Comparison of ENCODE assay signal across 22 cellular contexts in the genomic region with DNA sequence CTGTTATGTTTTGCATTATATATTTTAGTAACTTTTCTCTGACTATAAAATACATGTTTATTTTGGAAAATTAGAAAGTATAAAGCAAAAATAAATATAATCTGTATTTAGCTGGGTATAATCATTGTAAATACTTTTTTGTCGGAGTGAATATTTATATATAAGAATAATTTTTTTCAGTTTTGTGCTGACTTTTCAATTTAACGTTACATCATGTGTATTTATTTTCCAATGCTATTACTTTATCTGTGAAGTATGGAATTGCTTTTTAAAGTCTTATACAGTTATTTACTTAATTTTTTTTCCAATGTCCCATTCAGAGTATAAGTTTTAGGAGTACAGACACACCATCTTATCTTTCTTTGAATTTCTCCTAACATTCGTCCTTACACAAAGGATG. TPM values are rescaled to one million over a fixed set of nuclear protein-coding genes. Genes with fewer than 3 reads are reported as not detected.
DNase-seq lines count a peak whose midpoint lies in the region; ATAC-seq, FAIRE-seq and TF ChIP-seq lines count a peak whose summit lies in the region.
"Had no signal": no experiment of that assay in that cellular context is flagged by ENCODE, and none has a peak within 500 bp of the region (broad histone marks: within the 10 kb centered on the region; RNA-seq: fewer than 3 reads in every experiment).

No MANE protein-coding gene starts in this region.

- H3K36me3 ChIP-seq in breast epithelium (no peaks in the 10 kb centered on the region), K562 (ENCODE audit: control insufficient read depth, insufficient read depth, low read length) (peaks cover 83% of the 10 kb centered on the region), subcutaneous abdominal adipose tissue (ENCODE audit: control insufficient read depth in 5 of 5, insufficient read depth in 5 of 5, low read length in 5 of 5) (peaks cover 18 to 61% (median 36%) of the 10 kb centered on the region in 5 donors)

- H3K79me2 ChIP-seq in K562 (ENCODE audit: control insufficient read depth, insufficient read depth, low read length), result peaks cover 5% of the 10 kb centered on the region; the same call in 1 of the 3 replicates

- H3K9me3 ChIP-seq in breast epithelium (no peaks in the 10 kb centered on the region), K562 (replicated peaks; ENCODE audit: control insufficient read depth, insufficient read depth, low read depth, low read length) (no peaks in the 10 kb centered on the region), subcutaneous abdominal adipose tissue (ENCODE audit: control insufficient read depth in 5 of 5, low read length in 5 of 5) (no peaks in the 10 kb centered on the region)
- H3K9me3 ChIP-seq: BLaER1 treated with 17β-estradiol and CSF1 and Interleukin-3, amounts not matched to agents 10 nM and 100 nM had no signal

- no peak overlapping the region for H2AFZ ChIP-seq in K562 (ENCODE audit: low read depth, low read length)
- H2AFZ ChIP-seq: GM23338 had no signal

- no peak overlapping the region for H3K4me2 ChIP-seq in K562 (ENCODE audit: insufficient read depth, low read length)
- H3K4me2 ChIP-seq: BLaER1 treated with 17β-estradiol and CSF1 and Interleukin-3, amounts not matched to agents 10 nM and 100 nM; GM23338 had no signal

- H3K4me3 ChIP-seq in breast epithelium, result no peak overlapping the region
- H3K4me3 ChIP-seq in K562, result no peak overlapping the region
- H3K4me3 ChIP-seq in subcutaneous abdominal adipose tissue (ENCODE audit: low read depth in 1 of 5, low read length in 5 of 5), result no peak overlapping the region
- H3K4me3 ChIP-seq: BLaER1 treated with 17β-estradiol and CSF1 and Interleukin-3, amounts not matched to agents 10 nM and 100 nM; GM23338 had no signal

- ATAC-seq in K562, result no peak
- ATAC-seq: GM23338, HCT116 had no signal

- no peaks in the 10 kb centered on the region for H3K9me1 ChIP-seq in K562 (ENCODE audit: control insufficient read depth, insufficient read depth, low read length)

- peaks cover 91% of the 10 kb centered on the region for H3K36me3 Mint-ChIP-seq in MCF 10A (ENCODE audit: insufficient read depth, unreplicated experiment)
- peaks cover 74% of the 10 kb centered on the region for H3K36me3 Mint-ChIP-seq in nephron progenitor cell (ENCODE audit: low read depth)

- DNase-seq in MCF 10A (ENCODE audit: unreplicated experiment) (no peak), breast epithelium (ENCODE audit: low spot score in 2 of 2) (no peak), K562 (ENCODE audit: extremely low read depth in 1 of 4, low spot score in 3 of 4) (no peak), nephron progenitor cell (no peak), D721Med (ENCODE audit: insufficient read length, low spot score) (no peak)
- no peak for DNase-seq in activated CD4-positive, alpha-beta T cell treated with anti-CD3 and anti-CD28 coated beads, Interleukin-2, amount 50 U/mL, for 1 hour
- DNase-seq in activated CD4-positive, alpha-beta T cell treated with anti-CD3 and anti-CD28 coated beads, Interleukin-2, amount 50 U/mL, for 48 hours, result no peak
- DNase-seq: CD8-positive, alpha-beta memory T cell; COR-L47; GDM1; H7; HFFc6 had no signal

- no peak overlapping the region for H3K27ac ChIP-seq in breast epithelium
- 0 out of 3 replicates have a peak overlapping the region, but pooled peaks have one; percentile 18 for H3K27ac ChIP-seq in K562 (ENCODE audit: extremely low read depth, low read depth, low read length)
- peak overlapping the region; percentile 9 for H3K27ac ChIP-seq in subcutaneous abdominal adipose tissue (ENCODE audit: low read depth, low read length)
- H3K27ac ChIP-seq: 22Rv1; BLaER1 treated with 17β-estradiol and CSF1 and Interleukin-3, amounts not matched to agents 10 nM and 100 nM had no signal

- TF ChIP-seq EP300 in K562 (IDR thresholded peaks at IDR 0.05; ENCODE audit: low read length), result no peak

- FAIRE-seq in K562 (lab: Jason Lieb, UNC) (no peak), D721Med (lab: Jason Lieb, UNC) (no peak)
- FAIRE-seq: GM12892, GM18507, HTR-8/SVneo had no signal

- H3K9me3 Mint-ChIP-seq in MCF 10A (ENCODE audit: unreplicated experiment) (no peaks in the 10 kb centered on the region), nephron progenitor cell (no peaks in the 10 kb centered on the region)
- H3K9me3 Mint-ChIP-seq: CD8-positive, alpha-beta memory T cell; GM23338; HFFc6; IgD-negative memory B cell had no signal

- intact Hi-C loops in MCF 10A (cut with micrococcal nuclease), result no loop called here
- intact Hi-C loops in breast epithelium (cut with DNase I; ENCODE audit: low total_unique reads), result no loop called here
- intact Hi-C loops in K562 (cut with micrococcal nuclease), result no loop called here

- in situ Hi-C loops in K562 (cut with MboI), result no loop called here

- H3K27me3 ChIP-seq in breast epithelium (no peaks in the 10 kb centered on the region), K562 (ENCODE audit: control insufficient read depth in 2 of 2, insufficient read depth in 2 of 2, low read length in 2 of 2) (no peaks in the 10 kb centered on the region), subcutaneous abdominal adipose tissue (ENCODE audit: control insufficient read depth in 5 of 5, insufficient read depth in 4 of 5, low read length in 5 of 5) (no peaks in the 10 kb centered on the region)
- H3K27me3 ChIP-seq: BLaER1 treated with 17β-estradiol and CSF1 and Interleukin-3, amounts not matched to agents 10 nM and 100 nM had no signal

- H3K4me3 Mint-ChIP-seq in MCF 10A (ENCODE audit: unreplicated experiment) (no peak overlapping the region), nephron progenitor cell (no peak overlapping the region)
- H3K4me3 Mint-ChIP-seq: B cell; CD8-positive, alpha-beta memory T cell; GM23338; HFFc6; IgD-negative memory B cell had no signal

- no peak overlapping the region for H3K9ac ChIP-seq in K562 (ENCODE audit: insufficient read depth in 1 of 2, low read depth in 2 of 2, low read length in 2 of 2)
- no peak overlapping the region for H3K9ac ChIP-seq in subcutaneous abdominal adipose tissue (ENCODE audit: low read length in 5 of 5)
- H3K9ac ChIP-seq: BLaER1 treated with 17β-estradiol and CSF1 and Interleukin-3, amounts not matched to agents 10 nM and 100 nM had no signal

- POLR2A ChIA-PET in MCF 10A (lab: Yijun Ruan, JAX), result interaction anchor here (1.7 to 2.6 kb wide), 2 partner anchors 15 kb away, joined by 4 to 13 read pairs; a partner anchor contains a TSS
- POLR2A ChIA-PET in K562 (lab: Yijun Ruan, JAX), result interaction anchor here (1.0 to 1.7 kb wide), 3 partner anchors 8 to 18 kb away, joined by 3 to 8 read pairs (median 5); no protein-coding TSS in a partner anchor

- TF ChIP-seq POLR2A in breast epithelium (IDR thresholded peaks at IDR 0.05) (no peak), K562 (conservative IDR thresholded peaks at IDR 0.05) (no peak)

- no peaks in the 10 kb centered on the region for H3K4me1 Mint-ChIP-seq in MCF 10A (ENCODE audit: insufficient read depth, unreplicated experiment)
- H3K4me1 Mint-ChIP-seq in nephron progenitor cell, result no peaks in the 10 kb centered on the region
- H3K4me1 Mint-ChIP-seq: B cell, GM23338 had no signal

- no peak for TF ChIP-seq RAD21 in K562 (CRISPR knock-in tag; conservative IDR thresholded peaks at IDR 0.05 in 1 of 2, IDR thresholded peaks at IDR 0.05 in 1 of 2)

- no peaks in the 10 kb centered on the region for H3K27me3 Mint-ChIP-seq in MCF 10A (ENCODE audit: insufficient read depth, unreplicated experiment)
- no peaks in the 10 kb centered on the region for H3K27me3 Mint-ChIP-seq in nephron progenitor cell (ENCODE audit: low read depth, poor library complexity)
- H3K27me3 Mint-ChIP-seq: B cell; CD8-positive, alpha-beta memory T cell; IgD-negative memory B cell had no signal

- no peak for TF ChIP-seq CTCF in MCF 10A (IDR thresholded peaks at IDR 0.05; ENCODE audit: unreplicated experiment)
- no peak for TF ChIP-seq CTCF in breast epithelium (IDR thresholded peaks at IDR 0.05)
- TF ChIP-seq CTCF in K562 (IDR thresholded peaks at IDR 0.05 in 2 of 3, conservative IDR thresholded peaks at IDR 0.05 in 1 of 3; ENCODE audit: insufficient read depth in 2 of 3, low read depth in 1 of 3, low read length in 3 of 3), result no peak
- no peak for TF ChIP-seq CTCF in nephron progenitor cell (IDR thresholded peaks at IDR 0.05)
- no peak for TF ChIP-seq CTCF in D721Med (IDR thresholded peaks at IDR 0.05; ENCODE audit: insufficient read depth, missing control alignments)

- 86% methylated on average over 3 of the region's 3 CpGs for WGBS in K562 (ENCODE audit: insufficient coverage, low coverage, missing lambda C conversion rate)

- peak overlapping the region; percentile 21 for H3K27ac Mint-ChIP-seq in MCF 10A (ENCODE audit: low read depth, unreplicated experiment)
- H3K27ac Mint-ChIP-seq in nephron progenitor cell, result peak overlapping the region; percentile 30
- H3K27ac Mint-ChIP-seq: B cell; CD8-positive, alpha-beta memory T cell; GM23338; HFFc6; IgD-negative memory B cell had no signal

- CTCF ChIA-PET in MCF 10A (lab: Yijun Ruan, JAX), result interaction anchor here (0.6 kb wide), 1 partner anchor 484 kb away, joined by 4 read pairs; no protein-coding TSS in a partner anchor
- CTCF ChIA-PET in K562 (lab: Yijun Ruan, JAX; ENCODE audit: low intra/inter-chr PET ratio), result no interaction called here

- no peaks in the 10 kb centered on the region for H4K20me1 ChIP-seq in K562 (replicated peaks; ENCODE audit: control insufficient read depth, insufficient read depth, low read length)

- H3K4me1 ChIP-seq in breast epithelium, result no peaks in the 10 kb centered on the region
- H3K4me1 ChIP-seq in K562 (replicated peaks in 1 of 2; ENCODE audit: control insufficient read depth in 2 of 2, insufficient read depth in 2 of 2, low read length in 2 of 2), result peaks cover 0 to 4% of the 10 kb centered on the region in 2 experiments; a peak in 1 of 5 replicates
- peaks cover 0 to 15% (median 3%) of the 10 kb centered on the region in 5 donors for H3K4me1 ChIP-seq in subcutaneous abdominal adipose tissue (ENCODE audit: control insufficient read depth in 5 of 5, insufficient read depth in 5 of 5, low read length in 5 of 5)
- H3K4me1 ChIP-seq: BLaER1 treated with 17β-estradiol and CSF1 and Interleukin-3, amounts not matched to agents 10 nM and 100 nM had no signal

- BruUV-seq in MCF 10A (replicated peaks; lab: Mats Ljungman, UMichigan) (no TSS peak), K562 (replicated peaks; lab: Mats Ljungman, UMichigan) (no TSS peak)

RNA-seq across cellular contexts. Expression of a gene that starts 15.2 kb away (rescaled TPM):
- 31.2 and 35.0 TPM in 2 replicates for total RNA-seq in MCF 10A (2022)
- total RNA-seq in breast epithelium, result 10 to 100 TPM; 22.3 to 38.1 (median 23.2) TPM
- total RNA-seq in K562 (2011; cell fraction: chromatin; rRNA removed; ENCODE audit: low replicate concordance), result 79.8 and 112 TPM in 2 replicates
- total RNA-seq in K562 (2011; cell fraction: nucleolus; rRNA removed), result 46.7 and 47.5 TPM in 2 replicates
- total RNA-seq in K562 (2011; cell fraction: nucleoplasm; rRNA removed), result 65.3 and 84.1 TPM in 2 replicates
- total RNA-seq in K562 (2014; rRNA removed), result 44.3 and 48.1 TPM in 2 replicates
- 67.1 and 75.5 TPM in 2 replicates for total RNA-seq in K562 (2014; rRNA removed; fragmentation: Illumina TruSeq; extraction: Trizol)
- 61.4 and 67.6 TPM in 2 replicates for total RNA-seq in K562 (2015; rRNA removed; fragmentation: Illumina TruSeq; extraction: Trizol)
- total RNA-seq in K562 (2021), result 66.8 and 67.8 TPM in 2 replicates
- polyA plus RNA-seq in K562 (2011; rRNA removed), result 109 and 135 TPM in 2 replicates
- 39.8 and 73.5 TPM in 2 replicates for polyA plus RNA-seq in K562 (2011; cell fraction: cytosol; rRNA removed)
- 48.8 and 68.8 TPM in 2 replicates for polyA plus RNA-seq in K562 (2011; cell fraction: nucleus; rRNA removed)
- 53.8 and 71.1 TPM in 2 replicates for polyA plus RNA-seq in K562 (2012)
- 86.9 and 105 TPM in 2 replicates for polyA plus RNA-seq in K562 (2014; fragmentation: Illumina TruSeq; extraction: Trizol)
- 10 to 100 TPM; 54.7 to 89.9 TPM for polyA plus RNA-seq in K562 (2014; fragmentation: Nextera tagmentation; extraction: Ambion mirVana)
- polyA plus RNA-seq in K562 (2014; rRNA removed), result 51.5 and 68.4 TPM in 2 replicates
- 140 and 141 TPM in 2 replicates for polyA minus RNA-seq in K562 (2011; rRNA and poly(A)+ RNA removed)
- 41.5 and 57.5 TPM in 2 replicates for polyA minus RNA-seq in K562 (2011; cell fraction: cytosol; rRNA and poly(A)+ RNA removed)
- 24.9 and 46.7 TPM in 2 replicates for polyA minus RNA-seq in K562 (2011; cell fraction: nucleus; rRNA and poly(A)+ RNA removed)

RNA-seq across cellular contexts. Expression of a gene that starts 15.6 kb away (rescaled TPM):
- total RNA-seq in MCF 10A (2022), result 96.6 and 98.6 TPM in 2 replicates
- total RNA-seq in breast epithelium, result 10 to 100 TPM; 27.2 to 50.8 (median 40.0) TPM
- 43.7 and 86.9 TPM in 2 replicates for total RNA-seq in K562 (2011; cell fraction: chromatin; rRNA removed; ENCODE audit: low replicate concordance)
- total RNA-seq in K562 (2011; cell fraction: nucleolus; rRNA removed), result 26.2 and 32.6 TPM in 2 replicates
- total RNA-seq in K562 (2011; cell fraction: nucleoplasm; rRNA removed), result 31.7 and 37.8 TPM in 2 replicates
- total RNA-seq in K562 (2014; rRNA removed), result 50.5 and 54.2 TPM in 2 replicates
- 72.6 and 87.9 TPM in 2 replicates for total RNA-seq in K562 (2014; rRNA removed; fragmentation: Illumina TruSeq; extraction: Trizol)
- total RNA-seq in K562 (2015; rRNA removed; fragmentation: Illumina TruSeq; extraction: Trizol), result 61.1 and 65.4 TPM in 2 replicates
- total RNA-seq in K562 (2021), result 73.6 and 75.1 TPM in 2 replicates
- polyA plus RNA-seq in K562 (2011; rRNA removed), result 55.4 and 88.5 TPM in 2 replicates
- 15.0 and 24.2 TPM in 2 replicates for polyA plus RNA-seq in K562 (2011; cell fraction: cytosol; rRNA removed)
- polyA plus RNA-seq in K562 (2011; cell fraction: nucleus; rRNA removed), result 10.0 and 16.4 TPM in 2 replicates
- 42.2 and 50.7 TPM in 2 replicates for polyA plus RNA-seq in K562 (2012)
- 77.8 and 78.9 TPM in 2 replicates for polyA plus RNA-seq in K562 (2014; fragmentation: Illumina TruSeq; extraction: Trizol)
- polyA plus RNA-seq in K562 (2014; fragmentation: Nextera tagmentation; extraction: Ambion mirVana), result 10 to 100 TPM; 83.6 to 97.8 TPM
- 65.8 and 71.0 TPM in 2 replicates for polyA plus RNA-seq in K562 (2014; rRNA removed)
- 59.0 and 60.1 TPM in 2 replicates for polyA minus RNA-seq in K562 (2011; rRNA and poly(A)+ RNA removed)
- 15.1 and 21.9 TPM in 2 replicates for polyA minus RNA-seq in K562 (2011; cell fraction: cytosol; rRNA and poly(A)+ RNA removed)
- polyA minus RNA-seq in K562 (2011; cell fraction: nucleus; rRNA and poly(A)+ RNA removed), result 25.7 and 34.8 TPM in 2 replicates

Comparison
In these comparisons a context has a peak if more than half of its experiments do, and no peak if none do; other contexts are left out.
1. H3K27ac ChIP-seq: peak in K562 (single experiment) and subcutaneous abdominal adipose tissue (single experiment); none in breast epithelium (0 of 2).